In the genomic region with DNA sequence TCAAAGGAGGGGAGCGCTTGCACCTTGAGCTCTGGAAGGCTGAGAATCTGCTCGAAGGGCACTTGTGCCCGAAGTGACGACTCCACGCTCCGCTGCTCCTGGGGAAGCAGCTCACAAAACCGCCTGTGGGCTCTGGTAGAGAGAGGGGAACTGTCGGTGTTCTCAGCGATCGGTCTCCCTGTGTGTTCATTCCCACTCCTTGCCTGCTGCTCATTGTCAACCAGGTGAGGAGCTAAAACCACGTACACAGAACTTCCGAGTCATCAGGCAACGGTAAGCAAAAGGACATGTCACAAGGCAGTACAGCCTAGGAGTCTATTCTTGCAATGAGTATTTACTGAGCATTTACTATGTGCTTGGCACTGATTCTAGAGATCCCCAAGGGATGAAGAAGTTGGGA, we compare ENCODE assay signal across 10 cellular contexts. TPM values are rescaled to one million over a fixed set of nuclear protein-coding genes. Genes with fewer than 3 reads are reported as not detected.
DNase-seq lines count a peak whose midpoint lies in the region; ATAC-seq and TF ChIP-seq lines count a peak whose summit lies in the region.
"Had no signal": no experiment of that assay in that cellular context is flagged by ENCODE, and none has a peak within 500 bp of the region (broad histone marks: within the 10 kb centered on the region; RNA-seq: fewer than 3 reads in every experiment).

No MANE protein-coding gene starts in this region.

- no peaks in the 10 kb centered on the region for H3K9me3 ChIP-seq in CD4-positive, CD25-positive, alpha-beta regulatory T cell (ENCODE audit: control insufficient read depth in 2 of 2, low read length in 2 of 2)
- H3K9me3 ChIP-seq in Karpas-422 (ENCODE audit: low read length) (no peaks in the 10 kb centered on the region), body of pancreas (no peaks in the 10 kb centered on the region), neuronal stem cell (replicated peaks in 1 of 2; ENCODE audit: control insufficient read depth in 2 of 2, insufficient read depth in 1 of 2, low read depth in 1 of 2, low read length in 2 of 2) (no peaks in the 10 kb centered on the region)

- WGBS in body of pancreas, 2 donors: 47 to 53% methylated on average over 10 to 13 of the region's 13 CpGs
- WGBS in neuronal stem cell (ENCODE audit: extremely low coverage in 2 of 2, insufficient read length in 2 of 2, insufficient replicate concordance in 1 of 2), 2 donors: no CpG with 5 or more reads among the region's 13 CpGs

- peaks cover 25% of the 10 kb centered on the region for H3K36me3 ChIP-seq in CD4-positive, CD25-positive, alpha-beta regulatory T cell (ENCODE audit: control insufficient read depth, insufficient read depth, low read length)
- H3K36me3 ChIP-seq in Karpas-422 (ENCODE audit: insufficient read depth, low read length) (peaks cover 5% of the 10 kb centered on the region), body of pancreas (replicated peaks in 1 of 2; ENCODE audit: insufficient read depth in 1 of 2, low read depth in 2 of 2) (peaks cover 0 to 2% of the 10 kb centered on the region in 2 donors), neuronal stem cell (replicated peaks in 1 of 2; ENCODE audit: control insufficient read depth in 2 of 2, insufficient read depth in 2 of 2, low read length in 2 of 2) (peaks cover 32 to 48% of the 10 kb centered on the region in 2 donors)

- peak overlapping the region; percentile 86 to 92 (median 90) for H3K4me3 Mint-ChIP-seq in CD4-positive, CD25-positive, alpha-beta regulatory T cell
- peak overlapping the region; percentile 83 to 97 (median 92) for H3K4me3 Mint-ChIP-seq in naive thymus-derived CD8-positive, alpha-beta T cell

- peaks cover 51% of the 10 kb centered on the region for H3K4me1 ChIP-seq in CD4-positive, CD25-positive, alpha-beta regulatory T cell (ENCODE audit: control insufficient read depth, insufficient read depth, low read length, poor library complexity, severe bottlenecking)
- H3K4me1 ChIP-seq in Karpas-422 (ENCODE audit: low read length) (peaks cover 20% of the 10 kb centered on the region), body of pancreas (peaks cover 72% of the 10 kb centered on the region), neuronal stem cell (ENCODE audit: control insufficient read depth in 2 of 2, insufficient read depth in 1 of 2, low read depth in 1 of 2, low read length in 2 of 2) (peaks cover 2 to 5% of the 10 kb centered on the region in 2 donors)

- no peak overlapping the region for H2BK120ac ChIP-seq in neuronal stem cell (ENCODE audit: low read depth, low read length)

- peak overlapping the region; percentile 70 for H3K4me2 ChIP-seq in Karpas-422 (ENCODE audit: low read depth, low read length, poor library complexity, severe bottlenecking)
- H3K4me2 ChIP-seq in neuronal stem cell (ENCODE audit: insufficient read depth, low read length, poor library complexity, severe bottlenecking): no peak overlapping the region

- no peak for ATAC-seq in CD4-positive, CD25-positive, alpha-beta regulatory T cell (ENCODE audit: low read depth in 2 of 2)
- ATAC-seq in body of pancreas: no peak
- no peak for ATAC-seq in naive thymus-derived CD8-positive, alpha-beta T cell
- no peak for ATAC-seq in GM18519 (IDR thresholded peaks at IDR 0.05; ENCODE audit: low FRiP score, unreplicated experiment)
- ATAC-seq: Right ventricle myocardium inferior had no signal

- peak in 1 of 3 donors; percentile 30 for TF ChIP-seq POLR2A in body of pancreas (IDR thresholded peaks at IDR 0.05)

- no peaks in the 10 kb centered on the region for H3K27me3 ChIP-seq in CD4-positive, CD25-positive, alpha-beta regulatory T cell (ENCODE audit: control insufficient read depth, insufficient read depth, low read length)
- no peaks in the 10 kb centered on the region for H3K27me3 ChIP-seq in Karpas-422 (ENCODE audit: low read length)
- H3K27me3 ChIP-seq in body of pancreas: no peaks in the 10 kb centered on the region
- no peaks in the 10 kb centered on the region for H3K27me3 ChIP-seq in neuronal stem cell (ENCODE audit: control insufficient read depth in 3 of 3, insufficient read depth in 3 of 3, low read depth in 1 of 3, low read length in 3 of 3)
- H3K27me3 ChIP-seq: cardiac muscle cell had no signal

- H3K14ac ChIP-seq in neuronal stem cell (ENCODE audit: low read length): no peak overlapping the region

- H3K23ac ChIP-seq in neuronal stem cell (ENCODE audit: low read depth, low read length, poor library complexity): no peak overlapping the region

- H3K18ac ChIP-seq in neuronal stem cell (ENCODE audit: low read length): no peak overlapping the region

- no peaks in the 10 kb centered on the region for H3K27me3 Mint-ChIP-seq in CD4-positive, CD25-positive, alpha-beta regulatory T cell
- H3K27me3 Mint-ChIP-seq in naive thymus-derived CD8-positive, alpha-beta T cell: no peaks in the 10 kb centered on the region

- H3K9me3 Mint-ChIP-seq in CD4-positive, CD25-positive, alpha-beta regulatory T cell: no peaks in the 10 kb centered on the region
- no peaks in the 10 kb centered on the region for H3K9me3 Mint-ChIP-seq in naive thymus-derived CD8-positive, alpha-beta T cell

- no peak overlapping the region for H2AK5ac ChIP-seq in neuronal stem cell (ENCODE audit: low read depth, low read length)

- H3K4me3 ChIP-seq in CD4-positive, CD25-positive, alpha-beta regulatory T cell (ENCODE audit: low read depth, low read length): peak overlapping the region; percentile 74
- H3K4me3 ChIP-seq in Karpas-422 (ENCODE audit: low read length) (peak overlapping the region; percentile 90), body of pancreas (no peak overlapping the region), neuronal stem cell (ENCODE audit: low read length in 2 of 2) (no peak overlapping the region)

- H2BK12ac ChIP-seq in neuronal stem cell (ENCODE audit: low read length): no peak overlapping the region

- no peak for TF ChIP-seq CTCF in body of pancreas (IDR thresholded peaks at IDR 0.05)

- no peak overlapping the region for H2BK5ac ChIP-seq in neuronal stem cell (ENCODE audit: low read length)

- peak overlapping the region; percentile 98 to 100 (median 100) for H3K27ac Mint-ChIP-seq in CD4-positive, CD25-positive, alpha-beta regulatory T cell
- peak overlapping the region; percentile 97 to 100 (median 99) for H3K27ac Mint-ChIP-seq in naive thymus-derived CD8-positive, alpha-beta T cell

- H3K36me3 Mint-ChIP-seq in CD4-positive, CD25-positive, alpha-beta regulatory T cell: peaks cover 18% of the 10 kb centered on the region
- H3K36me3 Mint-ChIP-seq in naive thymus-derived CD8-positive, alpha-beta T cell: peaks cover 0 to 35% (median 9%) of the 10 kb centered on the region in 3 donors

- no peak overlapping the region for H2AFZ ChIP-seq in Karpas-422 (ENCODE audit: low read length)
- no peak overlapping the region for H2AFZ ChIP-seq in neuronal stem cell (ENCODE audit: low read length)

- H4K20me1 ChIP-seq in Karpas-422 (ENCODE audit: insufficient read depth, low read depth, low read length): 0 out of 2 replicates have a peak, but pooled peaks cover 4% of the 10 kb centered on the region

- no peak for DNase-seq in CD4-positive, CD25-positive, alpha-beta regulatory T cell
- no peak for DNase-seq in Karpas-422
- peak in 3 of 4 donors; percentile 20 to 28 (median 26) for DNase-seq in body of pancreas
- no peak for DNase-seq in naive thymus-derived CD8-positive, alpha-beta T cell
- no peak for DNase-seq in neuronal stem cell (ENCODE audit: low spot score)
- DNase-seq in NCI-H1417 treated with DMSO at 0.1 percent for 48 hours (lab: John Stamatoyannopoulos, UW): no peak
- no peak for DNase-seq in Ammon's horn (ENCODE audit: low spot score)

- H4K8ac ChIP-seq in neuronal stem cell (ENCODE audit: low read depth, low read length): no peak overlapping the region

- peak overlapping the region; percentile 84 for H3K9ac ChIP-seq in Karpas-422 (ENCODE audit: low read length)
- no peak overlapping the region for H3K9ac ChIP-seq in neuronal stem cell (ENCODE audit: low read depth, low read length, poor library complexity)

- H3K4ac ChIP-seq in neuronal stem cell (ENCODE audit: low read length): no peak overlapping the region

- H3K9me2 ChIP-seq in Karpas-422 (replicated peaks; ENCODE audit: insufficient read depth, low read length): no peaks in the 10 kb centered on the region

- peaks cover 28% of the 10 kb centered on the region for H3K79me2 ChIP-seq in Karpas-422 (ENCODE audit: low read length)

- no peak overlapping the region for H4K91ac ChIP-seq in neuronal stem cell (ENCODE audit: low read depth, low read length, poor library complexity)

- H2BK15ac ChIP-seq in neuronal stem cell (ENCODE audit: low read length): no peak overlapping the region

- POLR2A ChIA-PET in naive thymus-derived CD8-positive, alpha-beta T cell (lab: Charles Lee): interaction anchor here (0.5 to 4.7 kb wide), 13 partner anchors 11 to 338 kb away, joined by 3 to 84 read pairs (median 6); a partner anchor contains a TSS

- peaks cover 2% of the 10 kb centered on the region for H3K79me1 ChIP-seq in neuronal stem cell (ENCODE audit: low read depth, low read length)

- intact Hi-C loops in body of pancreas (cut with DNase I): no loop called here

- H3K27ac ChIP-seq in CD4-positive, CD25-positive, alpha-beta regulatory T cell (ENCODE audit: insufficient read depth, low read length, poor library complexity, severe bottlenecking): peak overlapping the region; percentile 96
- H3K27ac ChIP-seq in Karpas-422 (ENCODE audit: low read length) (no peak overlapping the region), body of pancreas (peak overlapping the region; percentile 93 to 98 (median 95)), neuronal stem cell (replicated peaks; ENCODE audit: low read length) (no peak overlapping the region)

- H3K4me1 Mint-ChIP-seq in CD4-positive, CD25-positive, alpha-beta regulatory T cell: peaks cover 9 to 61% (median 38%) of the 10 kb centered on the region in 4 donors
- peaks cover 24 to 65% (median 56%) of the 10 kb centered on the region in 4 donors for H3K4me1 Mint-ChIP-seq in naive thymus-derived CD8-positive, alpha-beta T cell

RNA-seq across cellular contexts. Expression of a gene that starts 1.5 kb away (rescaled TPM):
- 148 TPM for total RNA-seq in CD4-positive, CD25-positive, alpha-beta regulatory T cell
- 100 to 1,000 TPM; 185 to 263 (median 222) TPM for polyA plus RNA-seq in CD4-positive, CD25-positive, alpha-beta regulatory T cell
- total RNA-seq in Karpas-422 (2014; rRNA removed; shearing (Covaris generic); ENCODE audit: low replicate concordance): 42.1 and 64.5 TPM in 2 replicates
- total RNA-seq in body of pancreas: 10 to 100 TPM; 36.6 to 59.0 TPM
- total RNA-seq in naive thymus-derived CD8-positive, alpha-beta T cell: 100 to 1,000 TPM; 110 TPM
- polyA plus RNA-seq in naive thymus-derived CD8-positive, alpha-beta T cell: 100 to 1,000 TPM; 232 to 246 (median 232) TPM
- 18.7 TPM for polyA plus RNA-seq in neuronal stem cell (2013, experiment 1 of 2)
- polyA plus RNA-seq in neuronal stem cell (2013, experiment 2 of 2): 18.6 TPM

RNA-seq across cellular contexts. Expression of a gene that starts 1.8 kb away (rescaled TPM):
- total RNA-seq in CD4-positive, CD25-positive, alpha-beta regulatory T cell: 3.3 TPM
- polyA plus RNA-seq in CD4-positive, CD25-positive, alpha-beta regulatory T cell: 1 to 10 TPM in 2 of 4 donors, under 1 TPM in 2; 0.84 to 1.6 (median 1.1) TPM
- 7.8 and 11.2 TPM in 2 replicates for total RNA-seq in Karpas-422 (2014; rRNA removed; shearing (Covaris generic); ENCODE audit: low replicate concordance)
- 1 to 10 TPM in 1 of 2 donors, under 1 TPM in 1; 0.33 to 5.2 TPM for total RNA-seq in body of pancreas
- 10 to 100 TPM; 12.0 to 12.4 TPM for total RNA-seq in naive thymus-derived CD8-positive, alpha-beta T cell
- 1 to 10 TPM in 2 of 3 donors, under 1 TPM in 1; 0.50 to 2.2 (median 1.3) TPM for polyA plus RNA-seq in naive thymus-derived CD8-positive, alpha-beta T cell
- polyA plus RNA-seq in neuronal stem cell (2013, experiment 1 of 2): 1.2 TPM
- polyA plus RNA-seq in neuronal stem cell (2013, experiment 2 of 2): 1.6 TPM

RNA-seq across cellular contexts. Expression of a gene that starts 17.2 kb away (rescaled TPM):
- total RNA-seq in CD4-positive, CD25-positive, alpha-beta regulatory T cell: 0.25 TPM
- under 1 TPM in 3 of 4 donors, not detected in 1; 0.13 to 0.64 (median 0.18) TPM for polyA plus RNA-seq in CD4-positive, CD25-positive, alpha-beta regulatory T cell
- 0.40 TPM in 1 of 2 replicates, not detected in the other for total RNA-seq in Karpas-422 (2014; rRNA removed; shearing (Covaris generic); ENCODE audit: low replicate concordance)
- total RNA-seq in body of pancreas: not detected
- total RNA-seq in naive thymus-derived CD8-positive, alpha-beta T cell: 1 to 10 TPM in 1 of 2 experiments, under 1 TPM in 1; 0.71 to 1.0 TPM
- polyA plus RNA-seq in naive thymus-derived CD8-positive, alpha-beta T cell: not detected
- 0.32 TPM for polyA plus RNA-seq in neuronal stem cell (2013, experiment 1 of 2)
- 0.10 TPM for polyA plus RNA-seq in neuronal stem cell (2013, experiment 2 of 2)
- total RNA-seq: Right ventricle myocardium inferior had no signal

RNA-seq across cellular contexts. Expression of a gene that starts 31.1 kb away (rescaled TPM):
- 20.2 TPM for total RNA-seq in CD4-positive, CD25-positive, alpha-beta regulatory T cell
- 1 to 10 TPM; 5.1 to 7.3 (median 6.8) TPM for polyA plus RNA-seq in CD4-positive, CD25-positive, alpha-beta regulatory T cell
- total RNA-seq in Karpas-422 (2014; rRNA removed; shearing (Covaris generic); ENCODE audit: low replicate concordance): 40.4 and 65.1 TPM in 2 replicates
- 10 to 100 TPM; 42.8 to 63.9 TPM for total RNA-seq in body of pancreas
- 10 to 100 TPM; 19.8 to 25.1 TPM for total RNA-seq in naive thymus-derived CD8-positive, alpha-beta T cell
- 1 to 10 TPM; 4.1 to 6.8 (median 5.0) TPM for polyA plus RNA-seq in naive thymus-derived CD8-positive, alpha-beta T cell
- 15.2 TPM for polyA plus RNA-seq in neuronal stem cell (2013, experiment 1 of 2)
- polyA plus RNA-seq in neuronal stem cell (2013, experiment 2 of 2): 15.6 TPM

RNA-seq across cellular contexts. Expression of a gene that starts 33.3 kb away (rescaled TPM):
- 46.6 TPM for total RNA-seq in CD4-positive, CD25-positive, alpha-beta regulatory T cell
- polyA plus RNA-seq in CD4-positive, CD25-positive, alpha-beta regulatory T cell: 10 to 100 TPM; 39.0 to 54.1 (median 47.2) TPM
- total RNA-seq in Karpas-422 (2014; rRNA removed; shearing (Covaris generic); ENCODE audit: low replicate concordance): 29.9 and 41.7 TPM in 2 replicates
- 10 to 100 TPM; 27.4 to 27.8 TPM for total RNA-seq in body of pancreas
- total RNA-seq in naive thymus-derived CD8-positive, alpha-beta T cell: 10 to 100 TPM; 47.7 to 53.3 TPM
- polyA plus RNA-seq in naive thymus-derived CD8-positive, alpha-beta T cell: 10 to 100 TPM; 25.9 to 42.9 (median 26.5) TPM
- 106 TPM for polyA plus RNA-seq in neuronal stem cell (2013, experiment 1 of 2)
- polyA plus RNA-seq in neuronal stem cell (2013, experiment 2 of 2): 104 TPM

Comparison
In these comparisons a context has a peak if more than half of its experiments do, and no peak if none do; other contexts are left out.
1. DNase-seq: peak in body of pancreas (3 of 4); none in CD4-positive, CD25-positive, alpha-beta regulatory T cell (0 of 3), Karpas-422 (single experiment), naive thymus-derived CD8-positive, alpha-beta T cell (0 of 10), neuronal stem cell (single experiment), NCI-H1417 treated with DMSO at 0.1 percent for 48 hours (single experiment) and Ammon's horn (single experiment).
2. H3K27ac ChIP-seq: peak in CD4-positive, CD25-positive, alpha-beta regulatory T cell (single experiment) and body of pancreas (4 of 4); none in Karpas-422 (single experiment) and neuronal stem cell (single experiment).
3. H3K4me3 ChIP-seq: peak in CD4-positive, CD25-positive, alpha-beta regulatory T cell (single experiment) and Karpas-422 (single experiment); none in body of pancreas (0 of 2) and neuronal stem cell (0 of 2).